In genomic region chr12:6602526-6602925, GRCh38 we compare ENCODE assay signal across 1 cellular context.
TF ChIP-seq lines count a peak whose summit lies in the region.

No MANE protein-coding gene starts in this region.

TF ChIP-seq in IMR-90, 13 proteins besides CTCF, POLR2A, EP300 and RAD21 (continued from another document):
- TF ChIP-seq FOS (IDR thresholded peaks at IDR 0.05; ENCODE audit: low read depth, low read length) (no peak), CEBPB (IDR thresholded peaks at IDR 0.05; ENCODE audit: low read depth, low read length) (no peak), USF2 (IDR thresholded peaks at IDR 0.05; ENCODE audit: low read depth, low read length) (no peak), MXI1 (IDR thresholded peaks at IDR 0.05; ENCODE audit: borderline replicate concordance, low read depth, low read length) (no peak), ELK1 (IDR thresholded peaks at IDR 0.05; ENCODE audit: borderline replicate concordance, low read depth, low read length) (no peak), SMC3 (IDR thresholded peaks at IDR 0.05; ENCODE audit: low read depth, low read length) (no peak), MAZ (IDR thresholded peaks at IDR 0.05; ENCODE audit: borderline replicate concordance, low read depth, low read length) (no peak), RFX5 (IDR thresholded peaks at IDR 0.05; ENCODE audit: low read depth, low read length) (no peak), NFE2L2 (IDR thresholded peaks at IDR 0.05; ENCODE audit: low read depth, low read length) (no peak), MAFK (IDR thresholded peaks at IDR 0.05; ENCODE audit: low read depth, low read length) (no peak), CHD1 (IDR thresholded peaks at IDR 0.05; ENCODE audit: low read depth, low read length) (no peak)
